ENCODE assay signal across 9 cellular contexts in genomic region chr1:68230901-68231626, GRCh38. TPM values are rescaled to one million over a fixed set of nuclear protein-coding genes. Genes with fewer than 3 reads are reported as not detected.
DNase-seq lines count a peak whose midpoint lies in the region; ATAC-seq and TF ChIP-seq lines count a peak whose summit lies in the region.
"Had no signal": no experiment of that assay in that cellular context is flagged by ENCODE, and none has a peak within 500 bp of the region (broad histone marks: within the 10 kb centered on the region; RNA-seq: fewer than 3 reads in every experiment).

No MANE protein-coding gene starts in this region.

- H3K4me3 Mint-ChIP-seq in T-helper 2 cell treated with Interferon-gamma antibody and Interleukin-4, amounts not matched to agents 5 μg/mL and 100 μg/mL, for 36 hours = peak overlapping the region; percentile 45

- peaks cover 3% of the 10 kb centered on the region for H3K4me1 Mint-ChIP-seq in T-helper 2 cell treated with Interferon-gamma antibody and Interleukin-4, amounts not matched to agents 5 μg/mL and 100 μg/mL, for 36 hours (ENCODE audit: low read depth)

- DNase-seq in T-helper 2 cell treated with Interferon-gamma antibody and Interleukin-4, amounts not matched to agents 5 μg/mL and 100 μg/mL, for 36 hours (ENCODE audit: low spot score) = no peak
- DNase-seq in T-helper 2 cell = no peak
- peak; percentile 45 to 65 (median 63) for DNase-seq in body of pancreas
- peak; percentile 33 to 44 for DNase-seq in left colon
- DNase-seq in thoracic aorta (ENCODE audit: low spot score) = no peak
- DNase-seq in stimulated activated CD4-positive, alpha-beta T cell treated with anti-CD3 and anti-CD28 coated beads, Interleukin-12 subunit alpha, Interleukin-12 subunit beta, amount 100 ng/mL, for 4 hours = no peak
- no peak for DNase-seq in SKM-1 treated with dmso at 0.1 percent for 144 hours (lab: John Stamatoyannopoulos, UW; ENCODE audit: unreplicated experiment)
- DNase-seq in stimulated activated CD4-positive, alpha-beta T cell treated with anti-CD3 and anti-CD28 coated beads, Interleukin-15, amount 100 ng/mL, for 24 hours = no peak

- H3K36me3 Mint-ChIP-seq in T-helper 2 cell treated with Interferon-gamma antibody and Interleukin-4, amounts not matched to agents 5 μg/mL and 100 μg/mL, for 36 hours (ENCODE audit: low read depth) = no peaks in the 10 kb centered on the region

- H3K27ac ChIP-seq in body of pancreas (peak overlapping the region; percentile 84 to 92 (median 90)), thoracic aorta (peak overlapping the region; percentile 82 to 83)

- peaks cover 62% of the 10 kb centered on the region for H3K27me3 Mint-ChIP-seq in T-helper 2 cell treated with Interferon-gamma antibody and Interleukin-4, amounts not matched to agents 5 μg/mL and 100 μg/mL, for 36 hours (ENCODE audit: low read depth)

- H3K4me1 ChIP-seq in body of pancreas (peaks cover 35% of the 10 kb centered on the region), thoracic aorta (ENCODE audit: control insufficient read depth in 1 of 2, low read depth in 2 of 2) (peaks cover 11 to 31% of the 10 kb centered on the region in 2 donors)

- 1% methylated on average over 47 to 62 of the region's 62 CpGs for WGBS in body of pancreas, 2 donors

- peak; percentile 39 for ATAC-seq in body of pancreas
- ATAC-seq in left colon = peak; percentile 58
- ATAC-seq in thoracic aorta (ENCODE audit: insufficient number of reproducible peaks, low FRiP score, low read depth) = peak; percentile 20

- TF ChIP-seq POLR2A in body of pancreas (IDR thresholded peaks at IDR 0.05) = peak in 2 of 3 donors; percentile 9 to 53

- H3K9me3 ChIP-seq in body of pancreas (no peaks in the 10 kb centered on the region), thoracic aorta (no peaks in the 10 kb centered on the region)

- H3K27ac Mint-ChIP-seq in T-helper 2 cell treated with Interferon-gamma antibody and Interleukin-4, amounts not matched to agents 5 μg/mL and 100 μg/mL, for 36 hours = no peak overlapping the region

- H3K4me3 ChIP-seq in body of pancreas (peak overlapping the region; percentile 34 to 78), thoracic aorta (peak overlapping the region; percentile 80)

- no peaks in the 10 kb centered on the region for H3K27me3 ChIP-seq in body of pancreas
- H3K27me3 ChIP-seq in thoracic aorta (replicated peaks; ENCODE audit: insufficient read depth) = no peaks in the 10 kb centered on the region

- intact Hi-C loops in body of pancreas (cut with DNase I) = no loop called here
- intact Hi-C loops in left colon (cut with DNase I, micrococcal nuclease) = loop anchor here in 1 of 2 donors (5.0 kb wide), 3 partner anchors 59 to 109 kb away; no protein-coding TSS in a partner anchor

- no peaks in the 10 kb centered on the region for H3K36me3 ChIP-seq in body of pancreas (replicated peaks in 1 of 2; ENCODE audit: insufficient read depth in 1 of 2, low read depth in 2 of 2)
- no peaks in the 10 kb centered on the region for H3K36me3 ChIP-seq in thoracic aorta

- TF ChIP-seq CTCF in body of pancreas (IDR thresholded peaks at IDR 0.05) (no peak), thoracic aorta (IDR thresholded peaks at IDR 0.05) (no peak)

- H3K9me3 Mint-ChIP-seq in T-helper 2 cell treated with Interferon-gamma antibody and Interleukin-4, amounts not matched to agents 5 μg/mL and 100 μg/mL, for 36 hours = no peaks in the 10 kb centered on the region

RNA-seq across cellular contexts. Expression of gene WLS, which starts 1.3 kb away (rescaled TPM):
- 10 to 100 TPM; 39.6 to 73.4 TPM for total RNA-seq in body of pancreas
- total RNA-seq in left colon = 100 to 1,000 TPM; 126 to 150 TPM
- 10 to 100 TPM; 73.9 to 80.1 TPM for total RNA-seq in thoracic aorta
- total RNA-seq: activated CD8-positive, alpha-beta memory T cell treated with anti-CD3 and anti-CD28 coated beads for 36 hours had no signal

Comparison
In these comparisons a context has a peak if more than half of its experiments do, and no peak if none do; other contexts are left out.
1. DNase-seq: peak in body of pancreas (4 of 4) and left colon (2 of 2); none in T-helper 2 cell treated with Interferon-gamma antibody and Interleukin-4, amounts not matched to agents 5 μg/mL and 100 μg/mL, for 36 hours (single experiment), T-helper 2 cell (0 of 5), thoracic aorta (single experiment), stimulated activated CD4-positive, alpha-beta T cell treated with anti-CD3 and anti-CD28 coated beads, Interleukin-12 subunit alpha, Interleukin-12 subunit beta, amount 100 ng/mL, for 4 hours (single experiment), SKM-1 treated with dmso at 0.1 percent for 144 hours (single experiment) and stimulated activated CD4-positive, alpha-beta T cell treated with anti-CD3 and anti-CD28 coated beads, Interleukin-15, amount 100 ng/mL, for 24 hours (single experiment).
2. Peak in every context shown above with its lines, with median percentiles within 50 percentile points of each other: ATAC-seq.